In genomic region chr20:23156170-23156841, GRCh38 we compare ENCODE assay signal across 11 cellular contexts.
DNase-seq lines count a peak whose midpoint lies in the region; ATAC-seq, FAIRE-seq and TF ChIP-seq lines count a peak whose summit lies in the region.
"Had no signal": no experiment of that assay in that cellular context is flagged by ENCODE, and none has a peak within 500 bp of the region (broad histone marks: within the 10 kb centered on the region; RNA-seq: fewer than 3 reads in every experiment).

No MANE protein-coding gene starts in this region.

- H3K79me2 ChIP-seq in keratinocyte (ENCODE audit: control insufficient read depth, insufficient read depth, low read length), result no peaks in the 10 kb centered on the region

- H3K27ac Mint-ChIP-seq in activated CD4-positive, alpha-beta T cell treated with anti-CD3 and anti-CD28 coated beads, Interleukin-2, amount 10 ng/mL, durations not matched to agents 7 days and 5 days, result peak overlapping the region; percentile 46
- H3K27ac Mint-ChIP-seq in WTC11, result no peak overlapping the region
- H3K27ac Mint-ChIP-seq in activated naive CD4-positive, alpha-beta T cell treated with anti-CD3 and anti-CD28 coated beads for 36 hours, result no peak overlapping the region
- H3K27ac Mint-ChIP-seq: activated naive CD4-positive, alpha-beta T cell treated with anti-CD3 and anti-CD28 coated beads, Interleukin-2, amount 50 U/mL, for 72 hours had no signal

- H3K36me3 ChIP-seq in keratinocyte (ENCODE audit: control insufficient read depth in 2 of 2, extremely low read depth in 1 of 2, insufficient read depth in 2 of 2, low read length in 2 of 2), result no peaks in the 10 kb centered on the region
- H3K36me3 ChIP-seq in upper lobe of right lung, result no peaks in the 10 kb centered on the region
- H3K36me3 ChIP-seq in BE2C, result no peaks in the 10 kb centered on the region

- no peaks in the 10 kb centered on the region for H3K9me3 ChIP-seq in keratinocyte (ENCODE audit: control insufficient read depth, low read depth, low read length)
- H3K9me3 ChIP-seq in upper lobe of right lung, result no peaks in the 10 kb centered on the region
- H3K9me3 ChIP-seq in BE2C, result no peaks in the 10 kb centered on the region

- no peak for FAIRE-seq in keratinocyte (lab: Jason Lieb, UNC)

- H3K4me2 ChIP-seq in keratinocyte (ENCODE audit: control insufficient read depth, extremely low read depth, insufficient read depth, low read depth, low read length), result peak overlapping the region; percentile 61

- DNase-seq in activated CD4-positive, alpha-beta T cell treated with anti-CD3 and anti-CD28 coated beads, Interleukin-2, amount 10 ng/mL, durations not matched to agents 7 days and 5 days, result no peak
- DNase-seq in activated CD4-positive, alpha-beta T cell treated with anti-CD3 and anti-CD28 coated beads, Interleukin-2, amount 50 U/mL, for 48 hours, result no peak
- DNase-seq in WTC11 (ENCODE audit: low spot score) (no peak), keratinocyte (ENCODE audit: low read depth, low spot score) (no peak), upper lobe of right lung (no peak), BE2C (no peak), NCI-H526 treated with DMSO at 0.1 percent for 48 hours (lab: John Stamatoyannopoulos, UW) (no peak)
- no peak for DNase-seq in activated naive CD4-positive, alpha-beta T cell treated with anti-CD3 and anti-CD28 coated beads for 36 hours
- DNase-seq: NCI-H774; stimulated activated naive CD4-positive, alpha-beta T cell had no signal

- peaks cover 2% of the 10 kb centered on the region for H3K9me1 ChIP-seq in keratinocyte (ENCODE audit: control insufficient read depth, extremely low read depth, insufficient read depth, low read length)

- intact Hi-C loops in upper lobe of right lung (cut with DNase I), result no loop called here
- intact Hi-C loops in activated naive CD4-positive, alpha-beta T cell treated with anti-CD3 and anti-CD28 coated beads for 36 hours (cut with micrococcal nuclease), result no loop called here

- ATAC-seq in WTC11 (no peak), upper lobe of right lung (peak; percentile 75)

- no peaks in the 10 kb centered on the region for H4K20me1 ChIP-seq in keratinocyte (ENCODE audit: control insufficient read depth, extremely low read depth, insufficient read depth, low read length)

- H3K27me3 ChIP-seq in keratinocyte (ENCODE audit: control insufficient read depth, extremely low read depth, insufficient read depth, low read length) (no peaks in the 10 kb centered on the region), upper lobe of right lung (no peaks in the 10 kb centered on the region), BE2C (no peaks in the 10 kb centered on the region)

- peak overlapping the region; percentile 72 for H3K27ac ChIP-seq in keratinocyte (ENCODE audit: control insufficient read depth, insufficient read depth, low read length)
- H3K27ac ChIP-seq in upper lobe of right lung, result no peak overlapping the region

- dilution Hi-C loops in keratinocyte (cut with MboI; ENCODE audit: extremely low pct_ligation_motif_present, low sequenced_read_pairs), result no loop called here

- no peak overlapping the region for H3K4me3 Mint-ChIP-seq in activated CD4-positive, alpha-beta T cell treated with anti-CD3 and anti-CD28 coated beads, Interleukin-2, amount 10 ng/mL, durations not matched to agents 7 days and 5 days
- H3K4me3 Mint-ChIP-seq in WTC11, result no peak overlapping the region
- H3K4me3 Mint-ChIP-seq in activated naive CD4-positive, alpha-beta T cell treated with anti-CD3 and anti-CD28 coated beads for 36 hours, result no peak overlapping the region

- H3K9ac ChIP-seq in keratinocyte (ENCODE audit: control insufficient read depth, extremely low read depth, insufficient read depth, low read length), result peak overlapping the region; percentile 16

- no peaks in the 10 kb centered on the region for H3K9me3 Mint-ChIP-seq in activated CD4-positive, alpha-beta T cell treated with anti-CD3 and anti-CD28 coated beads, Interleukin-2, amount 10 ng/mL, durations not matched to agents 7 days and 5 days
- no peaks in the 10 kb centered on the region for H3K9me3 Mint-ChIP-seq in WTC11
- H3K9me3 Mint-ChIP-seq in activated naive CD4-positive, alpha-beta T cell treated with anti-CD3 and anti-CD28 coated beads for 36 hours, result no peaks in the 10 kb centered on the region
- H3K9me3 Mint-ChIP-seq: activated naive CD4-positive, alpha-beta T cell treated with anti-CD3 and anti-CD28 coated beads, Interleukin-2, amount 50 U/mL, for 72 hours had no signal

- no peak overlapping the region for H2AFZ ChIP-seq in keratinocyte (ENCODE audit: control insufficient read depth, low read length)

- CTCF ChIA-PET in activated CD4-positive, alpha-beta T cell treated with anti-CD3 and anti-CD28 coated beads, Interleukin-2, amount 10 ng/mL, durations not matched to agents 7 days and 5 days (lab: Charles Lee), result interaction anchor here (0.8 kb wide), 1 partner anchor 15 kb away, joined by 3 read pairs; no protein-coding TSS in a partner anchor
- CTCF ChIA-PET in WTC11 (lab: Charles Lee), result no interaction called here
- CTCF ChIA-PET in activated naive CD4-positive, alpha-beta T cell treated with anti-CD3 and anti-CD28 coated beads for 36 hours (lab: Charles Lee), result no interaction called here

- TF ChIP-seq CTCF in WTC11 (IDR thresholded peaks at IDR 0.05), result no peak
- TF ChIP-seq CTCF in keratinocyte (optimal IDR thresholded peaks at IDR 0.05 in 1 of 3, IDR thresholded peaks at IDR 0.05 in 1 of 3, conservative IDR thresholded peaks at IDR 0.05 in 1 of 3; ENCODE audit: extremely low read depth in 1 of 3, insufficient read depth in 2 of 3, low read length in 3 of 3), result no peak
- no peak for TF ChIP-seq CTCF in upper lobe of right lung (IDR thresholded peaks at IDR 0.05)
- TF ChIP-seq CTCF in BE2C (IDR thresholded peaks at IDR 0.05; ENCODE audit: low read depth, low read length), result no peak

- H3K27me3 Mint-ChIP-seq in activated CD4-positive, alpha-beta T cell treated with anti-CD3 and anti-CD28 coated beads, Interleukin-2, amount 10 ng/mL, durations not matched to agents 7 days and 5 days, result no peaks in the 10 kb centered on the region
- H3K27me3 Mint-ChIP-seq in WTC11 (ENCODE audit: low read depth), result no peaks in the 10 kb centered on the region
- H3K27me3 Mint-ChIP-seq in activated naive CD4-positive, alpha-beta T cell treated with anti-CD3 and anti-CD28 coated beads for 36 hours (ENCODE audit: low read depth), result no peaks in the 10 kb centered on the region

- H3K4me1 Mint-ChIP-seq in activated CD4-positive, alpha-beta T cell treated with anti-CD3 and anti-CD28 coated beads, Interleukin-2, amount 10 ng/mL, durations not matched to agents 7 days and 5 days, result peaks cover 51% of the 10 kb centered on the region
- H3K4me1 Mint-ChIP-seq in WTC11, result peaks cover 35% of the 10 kb centered on the region
- peaks cover 3% of the 10 kb centered on the region for H3K4me1 Mint-ChIP-seq in activated naive CD4-positive, alpha-beta T cell treated with anti-CD3 and anti-CD28 coated beads for 36 hours (ENCODE audit: low read depth)

- POLR2A ChIA-PET in activated CD4-positive, alpha-beta T cell treated with anti-CD3 and anti-CD28 coated beads, Interleukin-2, amount 10 ng/mL, durations not matched to agents 7 days and 5 days (lab: Charles Lee), result interaction anchor here (0.7 kb wide), 1 partner anchor 1741 kb away, joined by 3 read pairs; no protein-coding TSS in a partner anchor
- POLR2A ChIA-PET in WTC11 (lab: Charles Lee), result no interaction called here

- H3K36me3 Mint-ChIP-seq in activated CD4-positive, alpha-beta T cell treated with anti-CD3 and anti-CD28 coated beads, Interleukin-2, amount 10 ng/mL, durations not matched to agents 7 days and 5 days (ENCODE audit: low read depth), result no peaks in the 10 kb centered on the region
- no peaks in the 10 kb centered on the region for H3K36me3 Mint-ChIP-seq in WTC11
- no peaks in the 10 kb centered on the region for H3K36me3 Mint-ChIP-seq in activated naive CD4-positive, alpha-beta T cell treated with anti-CD3 and anti-CD28 coated beads for 36 hours (ENCODE audit: low read depth)
- H3K36me3 Mint-ChIP-seq: activated naive CD4-positive, alpha-beta T cell treated with anti-CD3 and anti-CD28 coated beads, Interleukin-2, amount 50 U/mL, for 72 hours had no signal

- peaks cover 53% of the 10 kb centered on the region for H3K4me1 ChIP-seq in keratinocyte (ENCODE audit: control insufficient read depth, extremely low read depth, insufficient read depth, low read length)
- peaks cover 45% of the 10 kb centered on the region for H3K4me1 ChIP-seq in upper lobe of right lung
- no peaks in the 10 kb centered on the region for H3K4me1 ChIP-seq in BE2C

- H3K4me3 ChIP-seq in keratinocyte (ENCODE audit: control insufficient read depth in 2 of 3, extremely low read depth in 1 of 3, insufficient read depth in 2 of 3, low read depth in 1 of 3, low read length in 3 of 3) (no peak overlapping the region), upper lobe of right lung (no peak overlapping the region), BE2C (ENCODE audit: low read depth, low read length) (no peak overlapping the region)

TF ChIP-seq in WTC11, 78 proteins besides CTCF, POLR2A, EP300 and RAD21:
- TF ChIP-seq TEAD4 (CRISPR knock-in tag; IDR thresholded peaks at IDR 0.05) (no peak), GABPB1 (CRISPR knock-in tag; IDR thresholded peaks at IDR 0.05) (peak; percentile 80), ATF2 (CRISPR knock-in tag; IDR thresholded peaks at IDR 0.05; ENCODE audit: borderline replicate concordance, low read depth) (no peak)
TF ChIP-seq in WTC11: peak in this region for 1.
